In the genomic region with DNA sequence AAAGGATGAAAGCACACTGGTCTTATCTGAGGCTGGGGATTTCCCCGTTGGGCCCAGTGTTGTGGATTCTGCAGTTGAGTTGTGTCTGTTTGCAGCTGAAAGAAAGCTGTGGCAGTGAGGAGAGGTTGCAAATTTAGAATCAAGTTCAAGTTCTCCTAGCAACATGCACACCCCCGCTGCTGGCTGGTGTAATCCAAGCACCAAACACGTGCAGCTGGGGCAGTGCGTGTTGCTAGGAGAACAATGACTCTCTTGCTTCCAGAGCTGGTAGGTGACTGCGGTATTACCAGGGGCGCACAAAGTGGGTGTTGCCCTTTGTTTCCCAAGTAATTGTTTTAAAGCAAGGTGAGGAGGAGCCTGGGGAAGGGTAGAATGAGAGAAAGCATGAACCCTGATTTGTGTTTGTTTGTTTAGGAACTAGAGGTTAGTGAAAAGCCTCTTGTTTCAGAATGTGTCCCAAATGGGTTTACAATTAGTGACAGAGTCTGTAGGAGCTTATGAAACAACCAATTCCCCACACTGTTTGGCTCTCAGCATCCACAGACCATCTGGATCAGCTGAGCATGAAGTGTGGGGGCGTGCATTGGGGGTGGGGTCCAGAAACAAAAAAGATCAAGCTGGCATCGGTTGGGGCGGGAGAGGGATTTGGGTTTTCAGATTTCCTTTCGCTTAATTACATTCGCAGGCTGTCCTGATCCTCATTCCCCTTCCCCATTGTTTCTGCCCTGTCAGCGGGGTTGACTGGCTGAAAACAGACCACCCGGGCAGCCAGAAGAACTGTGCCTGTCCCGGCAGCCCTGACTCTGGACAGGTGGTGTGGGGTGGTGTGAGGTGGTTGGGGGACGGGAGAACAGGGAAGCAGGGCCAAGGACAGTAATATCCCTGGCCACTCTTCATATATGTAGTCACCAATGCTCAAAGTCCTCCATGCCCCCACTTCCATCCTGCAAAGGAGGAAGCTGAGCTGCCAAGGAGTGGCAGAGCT, we compare ENCODE assay signal across 8 cellular contexts.
DNase-seq lines count a peak whose midpoint lies in the region; ATAC-seq, FAIRE-seq and TF ChIP-seq lines count a peak whose summit lies in the region.

No MANE protein-coding gene starts in this region.

- H3K9ac ChIP-seq in HepG2 (ENCODE audit: insufficient read depth, low read depth, low read length) (no peak overlapping the region), NT2/D1 (ENCODE audit: insufficient read length, low read depth) (no peak overlapping the region)

- H3K79me2 ChIP-seq in HepG2 (ENCODE audit: insufficient read depth, low read length): no peaks in the 10 kb centered on the region

- H4K20me1 ChIP-seq in HepG2 (ENCODE audit: insufficient read depth, low read length): no peaks in the 10 kb centered on the region

- ATAC-seq in HepG2: no peak
- no peak for ATAC-seq in right lobe of liver
- ATAC-seq in left colon: peak; percentile 30
- ATAC-seq in stimulated activated naive CD8-positive, alpha-beta T cell treated with anti-CD3 and anti-CD28 coated beads, Interleukin-15, amount 100 ng/mL, for 72 hours: peak; percentile 78

- H3K9me3 Mint-ChIP-seq in brain: peaks cover 0 to 2% (median 0%) of the 10 kb centered on the region in 5 experiments
- H3K9me3 Mint-ChIP-seq in stimulated activated naive CD8-positive, alpha-beta T cell treated with anti-CD3 and anti-CD28 coated beads, Interleukin-15, amount 100 ng/mL, for 72 hours: no peaks in the 10 kb centered on the region

- H2AFZ ChIP-seq in HepG2 (ENCODE audit: low read length): no peak overlapping the region

- no peak overlapping the region for H3K4me2 ChIP-seq in HepG2 (ENCODE audit: low read depth, low read length)

- DNase-seq in HepG2 (ENCODE audit: low spot score) (no peak), right lobe of liver (no peak), NT2/D1 (ENCODE audit: low read depth, low spot score) (peak; percentile 75), left colon (peak in 1 of 2 donors; percentile 25), A673 (ENCODE audit: low spot score) (no peak), SKM-1 treated with dmso at 0.1 percent for 144 hours (lab: John Stamatoyannopoulos, UW; ENCODE audit: unreplicated experiment) (no peak)
- DNase-seq in stimulated activated naive CD8-positive, alpha-beta T cell treated with anti-CD3 and anti-CD28 coated beads, Interleukin-15, amount 100 ng/mL, for 72 hours: peak in 1 of 2 donors; percentile 40

- intact Hi-C loops in HepG2 (cut with micrococcal nuclease; ENCODE audit: unreplicated experiment): no loop called here
- intact Hi-C loops in right lobe of liver (cut with DNase I): no loop called here
- intact Hi-C loops in left colon (cut with DNase I, micrococcal nuclease): no loop called here
- intact Hi-C loops in A673 (cut with micrococcal nuclease; ENCODE audit: unreplicated experiment): no loop called here

- no peak for TF ChIP-seq RAD21 in HepG2 (CRISPR knock-in tag; IDR thresholded peaks at IDR 0.05)

- TF ChIP-seq EP300 in HepG2 (IDR thresholded peaks at IDR 0.05; ENCODE audit: low read depth in 2 of 2, low read length in 2 of 2) (no peak), HepG2 (CRISPR knock-in tag; IDR thresholded peaks at IDR 0.05; ENCODE audit: borderline replicate concordance) (no peak)

- peaks cover 20% of the 10 kb centered on the region for H3K27me3 Mint-ChIP-seq in brain
- peaks cover 7% of the 10 kb centered on the region for H3K27me3 Mint-ChIP-seq in stimulated activated naive CD8-positive, alpha-beta T cell treated with anti-CD3 and anti-CD28 coated beads, Interleukin-15, amount 100 ng/mL, for 72 hours

- peak overlapping the region; percentile 75 to 83 (median 78) for H3K4me3 Mint-ChIP-seq in brain
- peak overlapping the region; percentile 46 to 57 for H3K4me3 Mint-ChIP-seq in stimulated activated naive CD8-positive, alpha-beta T cell treated with anti-CD3 and anti-CD28 coated beads, Interleukin-15, amount 100 ng/mL, for 72 hours

- H3K36me3 Mint-ChIP-seq in brain: no peaks in the 10 kb centered on the region

- H3K36me3 ChIP-seq in HepG2 (replicated peaks in 1 of 2; ENCODE audit: control insufficient read depth in 1 of 2, insufficient read depth in 2 of 2, low read length in 2 of 2) (no peaks in the 10 kb centered on the region), right lobe of liver (no peaks in the 10 kb centered on the region), NT2/D1 (ENCODE audit: insufficient read depth, insufficient read length, low read length) (no peaks in the 10 kb centered on the region), A673 (ENCODE audit: insufficient read depth, low read length, poor library complexity, severe bottlenecking) (no peaks in the 10 kb centered on the region)

- no peak for TF ChIP-seq POLR2A in HepG2 (IDR thresholded peaks at IDR 0.05; ENCODE audit: insufficient read depth in 1 of 2, low read depth in 2 of 2, low read length in 2 of 2)
- no peak for TF ChIP-seq POLR2A in right lobe of liver (IDR thresholded peaks at IDR 0.05)

- H3K27ac ChIP-seq in HepG2 (ENCODE audit: extremely low read length, insufficient read depth, low read length) (no peak overlapping the region), right lobe of liver (no peak overlapping the region), A673 (ENCODE audit: low read depth, low read length, poor library complexity, severe bottlenecking) (no peak overlapping the region)

- H3K4me1 Mint-ChIP-seq in brain: peaks cover 56% of the 10 kb centered on the region
- peaks cover 14% of the 10 kb centered on the region for H3K4me1 Mint-ChIP-seq in stimulated activated naive CD8-positive, alpha-beta T cell treated with anti-CD3 and anti-CD28 coated beads, Interleukin-15, amount 100 ng/mL, for 72 hours

- TF ChIP-seq CTCF in HepG2 (CRISPR knock-in tag; IDR thresholded peaks at IDR 0.05): no peak
- no peak for TF ChIP-seq CTCF in right lobe of liver (IDR thresholded peaks at IDR 0.05)
- no peak for TF ChIP-seq CTCF in brain (conservative IDR thresholded peaks at IDR 0.05)
- no peak for TF ChIP-seq CTCF in A673 (conservative IDR thresholded peaks at IDR 0.05; ENCODE audit: low read depth, low read length)

- in situ Hi-C loops in HepG2 (cut with HindIII; ENCODE audit: extremely low pct_ligation_motif_present, low pct_unique_long_range_greater_than_20kb): no loop called here

- no peak for FAIRE-seq in HepG2 (lab: Jason Lieb, UNC)

- BruUV-seq in HepG2 (replicated peaks; lab: Mats Ljungman, UMichigan): no TSS peak
- no TSS peak for BruUV-seq in A673 (replicated peaks; lab: Mats Ljungman, UMichigan)

- H3K27ac Mint-ChIP-seq in brain: peak overlapping the region; percentile 96 to 100 (median 97)
- H3K27ac Mint-ChIP-seq in stimulated activated naive CD8-positive, alpha-beta T cell treated with anti-CD3 and anti-CD28 coated beads, Interleukin-15, amount 100 ng/mL, for 72 hours: peak overlapping the region in 1 of 2 donors; percentile 54

- H3K4me3 ChIP-seq in HepG2 (replicated peaks in 1 of 3; ENCODE audit: insufficient read depth in 1 of 3, low read depth in 2 of 3, low read length in 3 of 3) (no peak overlapping the region), right lobe of liver (no peak overlapping the region), NT2/D1 (ENCODE audit: insufficient read length, low read depth) (no peak overlapping the region), A673 (ENCODE audit: low read depth, low read length, poor library complexity, severe bottlenecking) (no peak overlapping the region)

- WGBS in HepG2 (ENCODE audit: low lambda C conversion rate): 35% methylated on average over 15 of the region's 15 CpGs
- 48% methylated on average over 14 of the region's 15 CpGs for WGBS in right lobe of liver (ENCODE audit: insufficient coverage, low coverage, low lambda C conversion rate, missing lambda C conversion rate)

- H3K9me3 ChIP-seq in HepG2 (ENCODE audit: low read length) (no peaks in the 10 kb centered on the region), right lobe of liver (no peaks in the 10 kb centered on the region), NT2/D1 (ENCODE audit: insufficient read depth, low read length) (no peaks in the 10 kb centered on the region), A673 (ENCODE audit: low read depth, low read length, poor library complexity, severe bottlenecking) (no peaks in the 10 kb centered on the region)

- H3K4me1 ChIP-seq in HepG2 (ENCODE audit: insufficient read depth, low read length) (no peaks in the 10 kb centered on the region), right lobe of liver (no peaks in the 10 kb centered on the region), NT2/D1 (ENCODE audit: insufficient read depth, insufficient read length) (peaks cover 21% of the 10 kb centered on the region), A673 (ENCODE audit: insufficient read depth, low read length, poor library complexity, severe bottlenecking) (peaks cover 7% of the 10 kb centered on the region)

- CTCF ChIA-PET in HepG2 (lab: Yijun Ruan, JAX; ENCODE audit: low intra/inter-chr PET ratio, low total read pairs) (no interaction called here), A673 (lab: Charles Lee) (no interaction called here)

- H3K27me3 ChIP-seq in HepG2 (ENCODE audit: control insufficient read depth in 1 of 2, insufficient read depth in 2 of 2, low read length in 2 of 2): peaks cover 1 to 25% of the 10 kb centered on the region in 2 experiments; a peak in 1 of 5 replicates
- H3K27me3 ChIP-seq in right lobe of liver: no peaks in the 10 kb centered on the region
- peaks cover 18% of the 10 kb centered on the region for H3K27me3 ChIP-seq in NT2/D1 (ENCODE audit: insufficient read depth, insufficient read length)
- H3K27me3 ChIP-seq in A673 (replicated peaks; ENCODE audit: insufficient read depth, low read depth, low read length, poor library complexity): no peaks in the 10 kb centered on the region

- POLR2A ChIA-PET in HepG2 (lab: Yijun Ruan, JAX) (no interaction called here), A673 (lab: Charles Lee; ENCODE audit: low non-redundant PET) (interaction anchor here (0.6 kb wide), 1 partner anchor 295 kb away, joined by 3 read pairs; no protein-coding TSS in a partner anchor)

TF ChIP-seq in HepG2, 621 proteins besides CTCF, POLR2A, EP300 and RAD21:
- TF ChIP-seq PHF21A (CRISPR knock-in tag; IDR thresholded peaks at IDR 0.05) (no peak), ZNF614 (CRISPR knock-in tag; IDR thresholded peaks at IDR 0.05; ENCODE audit: borderline replicate concordance) (no peak), BHLHE40 (IDR thresholded peaks at IDR 0.05; ENCODE audit: low read length) (0 out of 2 replicates have a peak, but pooled peaks have one; percentile 31), ZNF205 (CRISPR knock-in tag; IDR thresholded peaks at IDR 0.05) (no peak)

Comparison
In these comparisons a context has a peak if more than half of its experiments do, and no peak if none do; other contexts are left out.
1. ATAC-seq: peak in left colon (single experiment) and stimulated activated naive CD8-positive, alpha-beta T cell treated with anti-CD3 and anti-CD28 coated beads, Interleukin-15, amount 100 ng/mL, for 72 hours (single experiment); none in HepG2 (single experiment) and right lobe of liver (0 of 4).